12 cellular contexts compared by ENCODE assay signal in the genomic region with DNA sequence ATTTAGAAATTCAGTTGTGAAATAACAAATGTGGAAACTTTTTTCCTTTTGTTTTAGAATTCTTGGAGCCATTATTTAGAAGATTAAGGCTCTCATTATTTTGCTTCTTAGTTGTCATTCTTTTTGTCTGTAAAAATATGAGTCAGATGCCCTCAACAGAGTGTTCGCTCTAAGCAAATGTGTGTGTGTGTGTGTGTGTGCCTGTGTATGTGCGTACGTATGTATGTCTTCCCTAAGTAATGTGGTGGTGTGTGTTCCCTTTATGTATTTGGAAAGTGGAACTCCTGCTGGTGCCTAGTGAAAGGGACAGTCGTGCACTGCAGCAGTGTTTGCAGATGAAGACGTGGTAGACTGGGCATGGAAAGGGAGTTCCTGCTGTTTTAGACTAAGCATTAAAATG.
"Had no signal": no experiment of that assay in that cellular context is flagged by ENCODE, and none has a peak within 500 bp of the region (broad histone marks: within the 10 kb centered on the region; RNA-seq: fewer than 3 reads in every experiment).

No MANE protein-coding gene starts in this region.

- DNase-seq: activated CD4-positive, alpha-beta T cell treated with anti-CD3 and anti-CD28 coated beads, Interleukin-2, amount 10 ng/mL, durations not matched to agents 7 days and 5 days; activated CD4-positive, CD25-positive, alpha-beta regulatory T cell; amniotic stem cell; dorsolateral prefrontal cortex; left colon; naive thymus-derived CD4-positive, alpha-beta T cell; small intestine had no signal

- ATAC-seq: left colon; naive thymus-derived CD4-positive, alpha-beta T cell had no signal

- H3K4me1 ChIP-seq: breast epithelium, right atrium auricular region had no signal

- H3K27me3 Mint-ChIP-seq: activated CD4-positive, alpha-beta T cell treated with anti-CD3 and anti-CD28 coated beads, Interleukin-2, amount 10 ng/mL, durations not matched to agents 7 days and 5 days; activated naive CD4-positive, alpha-beta T cell treated with anti-CD3 and anti-CD28 coated beads, Interleukin-2, amount 50 U/mL, for 24 hours; naive thymus-derived CD4-positive, alpha-beta T cell had no signal

- H3K27ac Mint-ChIP-seq: activated CD4-positive, alpha-beta T cell treated with anti-CD3 and anti-CD28 coated beads, Interleukin-2, amount 10 ng/mL, durations not matched to agents 7 days and 5 days; activated naive CD4-positive, alpha-beta T cell treated with anti-CD3 and anti-CD28 coated beads, Interleukin-2, amount 50 U/mL, for 24 hours had no signal

- H3K36me3 ChIP-seq: breast epithelium, neutrophil, right atrium auricular region had no signal

- H3K4me3 ChIP-seq: breast epithelium, dorsolateral prefrontal cortex, lung, right atrium auricular region had no signal

- H3K27ac ChIP-seq: breast epithelium, dorsolateral prefrontal cortex, neutrophil, right atrium auricular region had no signal

- H3K4me3 Mint-ChIP-seq: activated CD4-positive, alpha-beta T cell treated with anti-CD3 and anti-CD28 coated beads, Interleukin-2, amount 10 ng/mL, durations not matched to agents 7 days and 5 days; activated naive CD4-positive, alpha-beta T cell treated with anti-CD3 and anti-CD28 coated beads, Interleukin-2, amount 50 U/mL, for 24 hours; naive thymus-derived CD4-positive, alpha-beta T cell had no signal

- H3K9me3 Mint-ChIP-seq: activated CD4-positive, alpha-beta T cell treated with anti-CD3 and anti-CD28 coated beads, Interleukin-2, amount 10 ng/mL, durations not matched to agents 7 days and 5 days; activated naive CD4-positive, alpha-beta T cell treated with anti-CD3 and anti-CD28 coated beads, Interleukin-2, amount 50 U/mL, for 24 hours; naive thymus-derived CD4-positive, alpha-beta T cell had no signal

- H3K36me3 Mint-ChIP-seq: activated naive CD4-positive, alpha-beta T cell treated with anti-CD3 and anti-CD28 coated beads, Interleukin-2, amount 50 U/mL, for 24 hours had no signal

- H3K9me3 ChIP-seq: breast epithelium, neutrophil, right atrium auricular region had no signal

- H3K27me3 ChIP-seq: breast epithelium, dorsolateral prefrontal cortex, neutrophil, right atrium auricular region had no signal
